ENCODE assay signal across 19 cellular contexts in the genomic region with DNA sequence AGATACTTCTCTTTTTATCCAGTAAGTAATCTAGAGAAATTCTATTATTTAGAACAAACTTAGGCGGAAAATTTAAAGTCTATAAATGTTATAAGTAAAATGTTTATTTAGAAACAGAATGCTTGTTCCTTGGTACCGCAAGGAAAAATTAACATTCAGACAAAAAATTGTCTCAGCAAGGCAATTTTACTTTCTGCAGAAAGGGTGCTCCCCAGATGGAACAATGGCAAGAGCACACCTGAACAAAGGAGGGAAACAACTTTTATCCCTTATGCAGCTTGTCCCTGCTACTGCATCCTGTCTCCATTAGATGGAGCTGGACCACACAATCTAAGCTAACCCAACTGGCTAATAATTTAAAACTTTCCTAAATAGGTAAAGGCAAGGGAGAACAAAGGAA. TPM values are rescaled to one million over a fixed set of nuclear protein-coding genes. Genes with fewer than 3 reads are reported as not detected.
A peak's percentile ranks its signal among the peaks of the same experiment; 100 is the strongest.
DNase-seq lines count a peak whose midpoint lies in the region; FAIRE-seq and TF ChIP-seq lines count a peak whose summit lies in the region.
"Had no signal": no experiment of that assay in that cellular context is flagged by ENCODE, and none has a peak within 500 bp of the region (broad histone marks: within the 10 kb centered on the region; RNA-seq: fewer than 3 reads in every experiment).

No MANE protein-coding gene starts in this region.

- H3K27ac Mint-ChIP-seq in chondrocyte (ENCODE audit: unreplicated experiment), result no peak overlapping the region
- H3K27ac Mint-ChIP-seq in neural progenitor cell, result no peak overlapping the region
- H3K27ac Mint-ChIP-seq: CD8-positive, alpha-beta T cell had no signal

- H3K9me3 Mint-ChIP-seq in chondrocyte (ENCODE audit: low read depth), result peaks cover 41% of the 10 kb centered on the region
- peaks cover 50% of the 10 kb centered on the region for H3K9me3 Mint-ChIP-seq in neural progenitor cell

- no peak for FAIRE-seq in HTR-8/SVneo (lab: Jason Lieb, UNC)

- TF ChIP-seq CTCF in chondrocyte (IDR thresholded peaks at IDR 0.05), result peak; percentile 40
- peak; percentile 16 for TF ChIP-seq CTCF in neural progenitor cell (IDR thresholded peaks at IDR 0.05)

- H3K9ac ChIP-seq in neural progenitor cell, result no peak overlapping the region
- H3K9ac ChIP-seq: KMS-11 had no signal

- no peak overlapping the region for H3K4me2 ChIP-seq in neural progenitor cell
- H3K4me2 ChIP-seq: KMS-11 had no signal

- H3K4me3 Mint-ChIP-seq in chondrocyte (ENCODE audit: unreplicated experiment) (no peak overlapping the region), neural progenitor cell (no peak overlapping the region)
- H3K4me3 Mint-ChIP-seq: CD8-positive, alpha-beta T cell had no signal

- no peak overlapping the region for H2AFZ ChIP-seq in neural progenitor cell (replicated peaks)

- no peaks in the 10 kb centered on the region for H3K4me1 ChIP-seq in neural progenitor cell

- H4K20me1 ChIP-seq in neural progenitor cell (ENCODE audit: low read depth), result no peaks in the 10 kb centered on the region

- no peaks in the 10 kb centered on the region for H3K4me1 Mint-ChIP-seq in chondrocyte (ENCODE audit: low read depth)
- H3K4me1 Mint-ChIP-seq in neural progenitor cell, result no peaks in the 10 kb centered on the region

- no peaks in the 10 kb centered on the region for H3K36me3 ChIP-seq in neural progenitor cell
- H3K36me3 ChIP-seq: MG63 had no signal

- no peak overlapping the region for H3K4me3 ChIP-seq in neural progenitor cell
- H3K4me3 ChIP-seq: MG63 had no signal

- H3K27me3 Mint-ChIP-seq in chondrocyte (ENCODE audit: low read depth), result no peaks in the 10 kb centered on the region
- no peaks in the 10 kb centered on the region for H3K27me3 Mint-ChIP-seq in neural progenitor cell (ENCODE audit: insufficient read depth, low read depth)

- no peaks in the 10 kb centered on the region for H3K27me3 ChIP-seq in neural progenitor cell
- H3K27me3 ChIP-seq: MG63 had no signal

- no peaks in the 10 kb centered on the region for H3K9me3 ChIP-seq in neural progenitor cell (ENCODE audit: low read depth)
- H3K9me3 ChIP-seq: MG63 had no signal

- H3F3A ChIP-seq in neural progenitor cell (ENCODE audit: low read depth), result no peaks in the 10 kb centered on the region

- H3K27ac ChIP-seq in neural progenitor cell, result no peak overlapping the region
- H3K27ac ChIP-seq: KMS-11 had no signal

- no peaks in the 10 kb centered on the region for H3K79me2 ChIP-seq in neural progenitor cell (ENCODE audit: low read depth)

- peaks cover 2% of the 10 kb centered on the region for H3K36me3 Mint-ChIP-seq in chondrocyte (ENCODE audit: low read depth)
- peaks cover under 1% of the 10 kb centered on the region for H3K36me3 Mint-ChIP-seq in neural progenitor cell

- peak; percentile 38 for DNase-seq in DMS53 (lab: John Stamatoyannopoulos, UW)
- DNase-seq in DMS53 treated with DMSO at 0.1 percent for 48 hours (lab: John Stamatoyannopoulos, UW; ENCODE audit: unreplicated experiment), result no peak
- peak; percentile 32 for DNase-seq in NAMALWA (ENCODE audit: low spot score)
- no peak for DNase-seq in chondrocyte (ENCODE audit: low spot score)
- no peak for DNase-seq in neural progenitor cell (ENCODE audit: low spot score)
- DNase-seq in HTR-8/SVneo (ENCODE audit: insufficient read length, low spot score), result no peak
- no peak for DNase-seq in activated gamma-delta T cell (lab: John Stamatoyannopoulos, UW)
- no peak for DNase-seq in SKM-1 (lab: John Stamatoyannopoulos, UW; ENCODE audit: unreplicated experiment)
- DNase-seq: 8988T; CD8-positive, alpha-beta T cell; HCEC 1CT; MG63; NCI-H1105; NCI-H1694; NCI-H2107; NCI-H345; NCI-H526 treated with DMSO at 0.1 percent for 48 hours; SIG-M5 had no signal

RNA-seq across cellular contexts. Expression of a gene that starts 6.5 kb away (rescaled TPM):
- 7.5 to 12.8 TPM (median 8.7 TPM) in 3 replicates for total RNA-seq in chondrocyte
- total RNA-seq in neural progenitor cell (ENCODE audit: low replicate concordance), result 25.0 and 35.9 TPM in 2 replicates

RNA-seq across cellular contexts. Expression of a gene that starts 23.1 kb away (rescaled TPM):
- 4.3 to 10.1 TPM (median 6.7 TPM) in 3 replicates for total RNA-seq in chondrocyte
- 180 and 268 TPM in 2 replicates for total RNA-seq in neural progenitor cell (ENCODE audit: low replicate concordance)

Comparison
In these comparisons a context has a peak if more than half of its experiments do, and no peak if none do; other contexts are left out.
1. DNase-seq: peak in DMS53 (single experiment) and NAMALWA (single experiment); none in DMS53 treated with DMSO at 0.1 percent for 48 hours (single experiment), chondrocyte (single experiment), neural progenitor cell (single experiment), HTR-8/SVneo (single experiment), activated gamma-delta T cell (single experiment) and SKM-1 (single experiment).
2. RNA of a gene that starts 23.1 kb away (total RNA-seq): 180 to 268 TPM in neural progenitor cell; 4.3 to 10.1 TPM in chondrocyte; every median in the first group is over 10 times any median in the second.